9 cellular contexts compared by ENCODE assay signal in the genomic region with DNA sequence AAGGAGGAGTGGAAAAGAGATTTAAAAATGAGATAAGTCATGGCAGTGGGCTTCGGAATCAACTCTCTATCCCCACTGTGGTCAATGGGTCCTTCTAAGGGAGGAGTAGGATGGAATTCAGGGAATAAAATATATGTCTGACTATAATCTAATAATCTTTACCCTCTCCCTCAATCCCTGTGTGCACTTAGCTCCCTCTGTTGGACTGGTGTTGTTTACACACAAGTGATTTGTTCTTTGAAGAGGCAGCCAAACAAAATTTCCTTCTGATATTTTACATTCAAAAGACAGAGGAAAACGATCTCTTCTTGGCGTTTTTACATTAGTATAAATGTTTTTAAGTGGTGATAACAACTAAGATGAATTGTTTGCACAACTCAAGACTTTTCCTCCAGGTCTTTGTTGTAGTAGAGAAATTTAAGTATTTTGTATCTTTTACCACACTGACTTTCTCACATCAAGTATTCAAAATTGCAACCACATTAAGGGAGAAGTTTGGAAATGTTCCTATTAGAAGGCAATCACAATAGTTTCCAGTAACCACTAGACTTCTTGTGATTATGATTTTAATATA.
DNase-seq lines count a peak whose midpoint lies in the region; ATAC-seq, FAIRE-seq and TF ChIP-seq lines count a peak whose summit lies in the region.
"Had no signal": no experiment of that assay in that cellular context is flagged by ENCODE, and none has a peak within 500 bp of the region (broad histone marks: within the 10 kb centered on the region; RNA-seq: fewer than 3 reads in every experiment).

No MANE protein-coding gene starts in this region.

- H2BK5ac ChIP-seq in mesendoderm (ENCODE audit: low read length), result no peak overlapping the region

- no peak overlapping the region for H2BK15ac ChIP-seq in mesendoderm (replicated peaks; ENCODE audit: low read depth)

- H3K4ac ChIP-seq in mesendoderm (ENCODE audit: low read depth, low read length), result no peak overlapping the region

- H3K4me2 ChIP-seq in Loucy (ENCODE audit: low read depth, low read length, poor library complexity, severe bottlenecking), result no peak overlapping the region
- no peak overlapping the region for H3K4me2 ChIP-seq in GM12878 (ENCODE audit: control insufficient read depth, insufficient read depth)
- H3K4me2 ChIP-seq in mesendoderm (ENCODE audit: low read length), result no peak overlapping the region

- no peak overlapping the region for H3K4me3 Mint-ChIP-seq in activated naive CD8-positive, alpha-beta T cell treated with anti-CD3 and anti-CD28 coated beads for 36 hours

- H3K4me3 ChIP-seq in Loucy (ENCODE audit: low read length, poor library complexity, severe bottlenecking) (no peak overlapping the region), GM12878 (no peak overlapping the region), mesendoderm (ENCODE audit: low read length) (no peak overlapping the region)

- CTCF ChIA-PET in GM12878 (lab: Yijun Ruan, JAX), result interaction anchor here (0.7 to 2.6 kb wide), 6 partner anchors 8 to 662 kb away, joined by 3 to 26 read pairs (median 4); no protein-coding TSS in a partner anchor

- intact Hi-C loops in GM12878 (cut with micrococcal nuclease; ENCODE audit: unreplicated experiment), result loop anchor here (5.0 to 10.0 kb wide), 4 partner anchors 295 to 660 kb away; no protein-coding TSS in a partner anchor

- SMC1A ChIA-PET in GM12878 (lab: Charles Lee; ENCODE audit: uncharacterized antibody, unreplicated experiment), result interaction anchor here (0.8 to 1.8 kb wide), 5 partner anchors 9 to 662 kb away, joined by 3 to 6 read pairs (median 4); no protein-coding TSS in a partner anchor

- FAIRE-seq in GM12878 (lab: Jason Lieb, UNC), result peak; percentile 31

- no peaks in the 10 kb centered on the region for H3K9me2 ChIP-seq in Loucy (replicated peaks; ENCODE audit: low read depth, low read length)

- H3K4me1 ChIP-seq in Loucy (ENCODE audit: insufficient read depth, low read length, poor library complexity, severe bottlenecking), result no peaks in the 10 kb centered on the region
- H3K4me1 ChIP-seq in GM12878 (ENCODE audit: control insufficient read depth, insufficient read depth, low read length), result no peaks in the 10 kb centered on the region
- no peaks in the 10 kb centered on the region for H3K4me1 ChIP-seq in mesendoderm (ENCODE audit: control insufficient read depth, low read depth, low read length)

- H3K27me3 ChIP-seq in Loucy (ENCODE audit: insufficient read depth, low read length, poor library complexity, severe bottlenecking) (no peaks in the 10 kb centered on the region), GM12878 (replicated peaks in 1 of 2; ENCODE audit: control insufficient read depth in 2 of 2, insufficient read depth in 2 of 2, low read length in 1 of 2) (no peaks in the 10 kb centered on the region), mesendoderm (ENCODE audit: insufficient read depth, low read length, poor library complexity) (no peaks in the 10 kb centered on the region)
- H3K27me3 ChIP-seq: neutrophil had no signal

- no peak overlapping the region for H3K18ac ChIP-seq in mesendoderm (ENCODE audit: low read length)

- H2BK120ac ChIP-seq in mesendoderm (ENCODE audit: low read depth, low read length), result no peak overlapping the region

- no peak overlapping the region for H3K56ac ChIP-seq in mesendoderm (ENCODE audit: low read length)

- H3K27ac ChIP-seq in GM12878 (ENCODE audit: control insufficient read depth, insufficient read depth) (no peak overlapping the region), mesendoderm (ENCODE audit: low read depth, low read length) (no peak overlapping the region)
- H3K27ac ChIP-seq: neutrophil had no signal

- no peaks in the 10 kb centered on the region for H4K20me1 ChIP-seq in Loucy (ENCODE audit: insufficient read depth, low read length, poor library complexity, severe bottlenecking)
- no peaks in the 10 kb centered on the region for H4K20me1 ChIP-seq in GM12878 (ENCODE audit: control insufficient read depth, insufficient read depth)

- H3K4me1 Mint-ChIP-seq in activated naive CD8-positive, alpha-beta T cell treated with anti-CD3 and anti-CD28 coated beads for 36 hours, result no peaks in the 10 kb centered on the region

- no peaks in the 10 kb centered on the region for H3K27me3 Mint-ChIP-seq in activated naive CD8-positive, alpha-beta T cell treated with anti-CD3 and anti-CD28 coated beads for 36 hours

- ATAC-seq in GM12878, result peak; percentile 40; the same call in 1 of the 3 replicates
- no peak for ATAC-seq in HG02571 (IDR thresholded peaks at IDR 0.05; ENCODE audit: unreplicated experiment)
- no peak for ATAC-seq in GM21390 (IDR thresholded peaks at IDR 0.05; ENCODE audit: unreplicated experiment)

- 20% methylated on average over 3 of the region's 3 CpGs for WGBS in GM12878 (ENCODE audit: insufficient coverage, insufficient replicate concordance, low lambda C conversion rate, missing lambda C conversion rate)
- no CpG with 5 or more reads among the region's 3 CpGs for WGBS in mesendoderm (ENCODE audit: extremely low coverage, insufficient coverage, low lambda C conversion rate)

- H3K9me3 ChIP-seq in Loucy (ENCODE audit: insufficient read depth, low read depth, low read length) (no peaks in the 10 kb centered on the region; the same call in 1 of the 2 replicates), GM12878 (replicated peaks; ENCODE audit: control insufficient read depth, insufficient read depth, low read length) (no peaks in the 10 kb centered on the region; the same call in 2 of the 3 replicates)
- H3K9me3 ChIP-seq: neutrophil had no signal

- no peak overlapping the region for H3K23ac ChIP-seq in mesendoderm (ENCODE audit: low read length)

- peak; percentile 53 for DNase-seq in ELR (ENCODE audit: low read depth)
- no peak for DNase-seq in GM12878 (ENCODE audit: low read depth, low spot score)
- DNase-seq in mesendoderm, result peak; percentile 57
- no peak for DNase-seq in stimulated activated naive CD4-positive, alpha-beta T cell treated with Interleukin-2 at 50 U/mL for 16 hours (lab: John Stamatoyannopoulos, UW)
- no peak for DNase-seq in activated naive CD8-positive, alpha-beta T cell treated with anti-CD3 and anti-CD28 coated beads for 36 hours

- no peak for TF ChIP-seq POLR2A in GM12878 (IDR thresholded peaks at IDR 0.05; ENCODE audit: low read depth, low read length)

- peaks cover 5% of the 10 kb centered on the region for H3K9me3 Mint-ChIP-seq in activated naive CD8-positive, alpha-beta T cell treated with anti-CD3 and anti-CD28 coated beads for 36 hours

- no peaks in the 10 kb centered on the region for H3K79me2 ChIP-seq in Loucy (ENCODE audit: insufficient read depth, low read length)
- H3K79me2 ChIP-seq in GM12878 (ENCODE audit: control insufficient read depth, insufficient read depth, low read length), result no peaks in the 10 kb centered on the region
- no peaks in the 10 kb centered on the region for H3K79me2 ChIP-seq in mesendoderm (ENCODE audit: control insufficient read depth, insufficient read depth, low read length)

- H3K36me3 ChIP-seq in Loucy (ENCODE audit: insufficient read depth, low read length) (no peaks in the 10 kb centered on the region), GM12878 (ENCODE audit: control insufficient read depth in 2 of 2, insufficient read depth in 2 of 2, low read length in 1 of 2) (no peaks in the 10 kb centered on the region), mesendoderm (ENCODE audit: control insufficient read depth, insufficient read depth, low read length) (no peaks in the 10 kb centered on the region)
- H3K36me3 ChIP-seq: neutrophil had no signal

- no peaks in the 10 kb centered on the region for H3K79me1 ChIP-seq in mesendoderm (ENCODE audit: low read length)

- no peak for TF ChIP-seq EP300 in GM12878 (IDR thresholded peaks at IDR 0.05; ENCODE audit: borderline replicate concordance in 1 of 2, control insufficient read depth in 1 of 2, low read depth in 2 of 2, low read length in 2 of 2)

- H3K27ac Mint-ChIP-seq in activated naive CD8-positive, alpha-beta T cell treated with anti-CD3 and anti-CD28 coated beads for 36 hours, result no peak overlapping the region

- H3F3A ChIP-seq in Loucy (ENCODE audit: low read depth), result no peaks in the 10 kb centered on the region

- POLR2A ChIA-PET in GM12878 (lab: Charles Lee), result no interaction called here

- H2AFZ ChIP-seq in Loucy (ENCODE audit: low read length) (no peak overlapping the region), GM12878 (ENCODE audit: control insufficient read depth, low read depth, low read length) (no peak overlapping the region)

- TF ChIP-seq RAD21 in GM12878 (IDR thresholded peaks at IDR 0.05; ENCODE audit: insufficient read depth, low read depth, low read length), result peak; percentile 66

- no peak overlapping the region for H2AK5ac ChIP-seq in mesendoderm (ENCODE audit: low read length)

- RAD21 ChIA-PET in GM12878 (lab: Charles Lee; ENCODE audit: unreplicated experiment), result interaction anchor here (1.2 to 1.6 kb wide), 3 partner anchors 295 to 662 kb away, joined by 3 to 4 read pairs (median 3); no protein-coding TSS in a partner anchor

- in situ Hi-C loops in GM12878 (cut with MboI), result loop anchor here (25.0 kb wide), 1 partner anchor 645 kb away; no protein-coding TSS in a partner anchor

- no peak overlapping the region for H4K5ac ChIP-seq in mesendoderm (ENCODE audit: low read length)

- no peak overlapping the region for H4K8ac ChIP-seq in mesendoderm (ENCODE audit: low read depth, low read length)

- no peaks in the 10 kb centered on the region for H3K36me3 Mint-ChIP-seq in activated naive CD8-positive, alpha-beta T cell treated with anti-CD3 and anti-CD28 coated beads for 36 hours

- TF ChIP-seq CTCF in Loucy (conservative IDR thresholded peaks at IDR 0.05; ENCODE audit: low read length) (peak; percentile 68), GM12878 (IDR thresholded peaks at IDR 0.05 in 2 of 3, conservative IDR thresholded peaks at IDR 0.05 in 1 of 3; ENCODE audit: control insufficient read depth in 2 of 3, extremely low read depth in 1 of 3, insufficient read depth in 1 of 3, low read depth in 3 of 3, low read length in 3 of 3) (peak; percentile 38 to 55 (median 46); a peak in 4 of 6 replicates)

- H3K9ac ChIP-seq in Loucy (ENCODE audit: low read depth, low read length, poor library complexity, severe bottlenecking) (no peak overlapping the region), GM12878 (ENCODE audit: control insufficient read depth, insufficient read depth, low read length) (no peak overlapping the region), mesendoderm (ENCODE audit: low read length) (no peak overlapping the region)

- BruUV-seq in GM12878 (replicated peaks; lab: Mats Ljungman, UMichigan), result no TSS peak

TF ChIP-seq in GM12878, 131 proteins besides CTCF, POLR2A, EP300 and RAD21 (continues in another document):
- TF ChIP-seq CHD2 (IDR thresholded peaks at IDR 0.05; ENCODE audit: borderline replicate concordance, low read depth, low read length), result no peak

Comparison
In these comparisons a context has a peak if more than half of its experiments do, and no peak if none do; other contexts are left out.
1. DNase-seq: peak in ELR (single experiment) and mesendoderm (single experiment); none in GM12878 (single experiment), stimulated activated naive CD4-positive, alpha-beta T cell treated with Interleukin-2 at 50 U/mL for 16 hours (single experiment) and activated naive CD8-positive, alpha-beta T cell treated with anti-CD3 and anti-CD28 coated beads for 36 hours (single experiment).